Comparison of ENCODE assay signal across 8 cellular contexts in genomic region chr11:73295259-73295995, GRCh38. TPM values are rescaled to one million over a fixed set of nuclear protein-coding genes. Genes with fewer than 3 reads are reported as not detected.
DNase-seq lines count a peak whose midpoint lies in the region; ATAC-seq lines count a peak whose summit lies in the region.

No MANE protein-coding gene starts in this region.

- H3K27me3 Mint-ChIP-seq in activated naive CD8-positive, alpha-beta T cell treated with anti-CD3 and anti-CD28 coated beads, Interleukin-2, amount 50 U/mL, for 24 hours = peaks cover 4% of the 10 kb centered on the region

- peaks cover 2% of the 10 kb centered on the region for H3K4me1 Mint-ChIP-seq in activated naive CD8-positive, alpha-beta T cell treated with anti-CD3 and anti-CD28 coated beads, Interleukin-2, amount 50 U/mL, for 24 hours

- H3K9me3 Mint-ChIP-seq in activated naive CD8-positive, alpha-beta T cell treated with anti-CD3 and anti-CD28 coated beads, Interleukin-2, amount 50 U/mL, for 24 hours = no peaks in the 10 kb centered on the region

- H3K4me3 Mint-ChIP-seq in activated naive CD8-positive, alpha-beta T cell treated with anti-CD3 and anti-CD28 coated beads, Interleukin-2, amount 50 U/mL, for 24 hours = no peak overlapping the region

- peak; percentile 74 for ATAC-seq in activated naive CD8-positive, alpha-beta T cell treated with anti-CD3 and anti-CD28 coated beads, Interleukin-2, amount 50 U/mL, for 24 hours
- ATAC-seq in GM21381 (IDR thresholded peaks at IDR 0.05; ENCODE audit: unreplicated experiment) = no peak

- no peak overlapping the region for H3K27ac Mint-ChIP-seq in activated naive CD8-positive, alpha-beta T cell treated with anti-CD3 and anti-CD28 coated beads, Interleukin-2, amount 50 U/mL, for 24 hours

- peak; percentile 16 to 75 (median 55) for DNase-seq in NCI-H1417 (lab: John Stamatoyannopoulos, UW)
- DNase-seq in NCI-H1417 treated with DMSO at 0.1 percent for 48 hours (lab: John Stamatoyannopoulos, UW) = no peak
- DNase-seq in M059J (ENCODE audit: low read depth) = peak; percentile 88
- peak in 4 of 5 donors; percentile 42 to 69 (median 56) for DNase-seq in T-helper 1 cell
- DNase-seq in activated naive CD8-positive, alpha-beta T cell treated with anti-CD3 and anti-CD28 coated beads, Interleukin-2, amount 50 U/mL, for 24 hours = peak; percentile 81
- DNase-seq in hepatic stellate cell (ENCODE audit: low spot score) = peak; percentile 84
- DNase-seq in stimulated activated CD4-positive, alpha-beta T cell treated with anti-CD3 and anti-CD28 coated beads, Interleukin-12 subunit alpha, Interleukin-12 subunit beta, amount 100 ng/mL, for 48 hours (ENCODE audit: low read depth in 2 of 3, low spot score in 1 of 3) = peak; percentile 69 to 88 (median 69)

- H3K36me3 Mint-ChIP-seq in activated naive CD8-positive, alpha-beta T cell treated with anti-CD3 and anti-CD28 coated beads, Interleukin-2, amount 50 U/mL, for 24 hours (ENCODE audit: low read depth) = no peaks in the 10 kb centered on the region

RNA-seq across cellular contexts. Expression of gene ARHGEF17, which starts 12.6 kb away (rescaled TPM):
- total RNA-seq in M059J (2014; rRNA removed; shearing (Covaris generic)) = 6.0 and 17.5 TPM in 2 replicates

RNA-seq across cellular contexts. Expression of gene P2RY6, which starts 23.3 kb away (rescaled TPM):
- total RNA-seq in M059J (2014; rRNA removed; shearing (Covaris generic)) = 3.3 and 5.6 TPM in 2 replicates
